8 cellular contexts compared by ENCODE assay signal in the genomic region with DNA sequence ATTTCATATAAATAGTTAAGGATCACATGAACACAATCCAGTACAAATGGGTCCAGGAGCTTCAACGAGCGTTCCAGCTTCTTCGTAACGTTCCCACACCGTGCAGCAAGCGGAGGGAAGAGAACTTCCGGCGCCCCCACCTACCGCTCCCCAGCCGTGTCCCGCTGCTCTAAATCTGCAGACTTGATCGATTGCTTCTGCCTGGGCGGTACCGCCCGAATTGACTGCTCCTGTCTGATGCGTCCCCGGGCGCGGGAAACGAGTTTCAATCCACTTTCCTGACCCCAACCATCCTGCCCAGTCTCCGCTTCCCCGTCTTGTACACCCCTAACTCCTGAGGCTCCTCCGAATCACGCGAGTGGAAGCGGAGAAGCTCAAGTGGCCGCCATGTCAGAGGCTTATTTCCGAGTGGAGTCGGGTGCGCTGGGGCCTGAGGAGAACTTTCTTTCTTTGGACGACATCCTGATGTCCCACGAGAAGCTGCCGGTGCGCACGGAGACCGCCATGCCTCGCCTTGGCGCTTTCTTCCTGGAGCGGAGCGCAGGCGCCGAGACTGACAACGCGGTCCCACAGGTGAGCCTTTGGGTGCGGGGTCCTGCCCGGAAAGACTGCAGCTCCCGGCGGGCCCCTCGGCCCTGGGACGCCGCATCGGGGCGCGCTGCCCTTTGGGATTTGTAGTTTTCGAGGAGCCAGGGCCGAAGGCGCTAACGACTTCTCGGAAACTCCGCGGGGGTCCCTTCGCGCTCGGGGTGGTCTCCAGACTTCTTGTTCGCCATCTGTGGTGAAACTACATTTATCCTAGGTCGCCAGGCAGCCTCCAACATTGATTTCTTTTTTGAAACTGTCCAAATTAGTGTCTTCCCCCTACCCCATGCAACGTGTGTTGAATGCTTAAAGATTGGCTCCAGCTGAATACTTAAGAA. TPM values are rescaled to one million over a fixed set of nuclear protein-coding genes. Genes with fewer than 3 reads are reported as not detected.
DNase-seq lines count a peak whose midpoint lies in the region; ATAC-seq, FAIRE-seq and TF ChIP-seq lines count a peak whose summit lies in the region.

GINS3 (plus strand) TSS at position 257 of the 923 bp plus-strand sequence; CDS start at position 388, 131 bp downstream.

- H3K27ac ChIP-seq in left ventricle myocardium inferior (replicated peaks), result peak within 1 kb of the TSS; percentile 89
- peak within 1 kb of the TSS; percentile 67 to 71 for H3K27ac ChIP-seq in prostate gland
- peak within 1 kb of the TSS; percentile 18 for H3K27ac ChIP-seq in urinary bladder (ENCODE audit: low read depth)

- intact Hi-C loops in left ventricle myocardium inferior (cut with micrococcal nuclease), result no loop called here
- intact Hi-C loops in prostate gland (cut with DNase I), result no loop called here

- TF ChIP-seq POLR2A in GM12892 (IDR thresholded peaks at IDR 0.05; ENCODE audit: low read depth, low read length) (peak; percentile 75), prostate gland (IDR thresholded peaks at IDR 0.05) (peak; percentile 18)

- TF ChIP-seq CTCF in left ventricle myocardium inferior (IDR thresholded peaks at IDR 0.05; ENCODE audit: borderline replicate concordance) (no peak), prostate gland (IDR thresholded peaks at IDR 0.05) (peak in 1 of 4 experiments; percentile 14)

- peaks cover 17% of the 10 kb centered on the region for H3K4me1 ChIP-seq in left ventricle myocardium inferior
- H3K4me1 ChIP-seq in prostate gland (replicated peaks), result no peaks in the 10 kb centered on the region
- H3K4me1 ChIP-seq in urinary bladder (ENCODE audit: insufficient read depth), result no peaks in the 10 kb centered on the region

- H3K4me3 ChIP-seq in left ventricle myocardium inferior (peak within 1 kb of the TSS; percentile 91), prostate gland (peak within 1 kb of the TSS; percentile 58 to 64), urinary bladder (ENCODE audit: low read depth, low read length) (peak within 1 kb of the TSS; percentile 70)

- ATAC-seq in HG02840 (IDR thresholded peaks at IDR 0.05; ENCODE audit: low FRiP score, unreplicated experiment), result peak; percentile 90

- peak; percentile 88 for DNase-seq in GM12892 (ENCODE audit: insufficient read length)
- peak; percentile 35 for DNase-seq in NCI-H1436 treated with DMSO at 0.1 percent for 48 hours (lab: John Stamatoyannopoulos, UW)
- DNase-seq in T-helper 1 cell, result peak; percentile 57 to 88 (median 75)
- peak; percentile 91 for DNase-seq in amniotic epithelial cell (ENCODE audit: low read depth)
- DNase-seq in left ventricle myocardium inferior, result peak; percentile 90
- DNase-seq in prostate gland (ENCODE audit: low spot score), result peak; percentile 82

- H3K9me3 ChIP-seq in left ventricle myocardium inferior (replicated peaks) (no peaks in the 10 kb centered on the region), prostate gland (no peaks in the 10 kb centered on the region)

- FAIRE-seq in GM12892 (lab: Jason Lieb, UNC), result peak; percentile 85

- H3K36me3 ChIP-seq in left ventricle myocardium inferior (no peaks in the 10 kb centered on the region), prostate gland (no peaks in the 10 kb centered on the region), urinary bladder (ENCODE audit: insufficient read depth) (no peaks in the 10 kb centered on the region)

- WGBS in prostate gland, result under 1% methylated on average over 65 of the region's 67 CpGs
- WGBS in urinary bladder, result under 1% methylated on average over 67 of the region's 67 CpGs

- no peaks in the 10 kb centered on the region for H3K27me3 ChIP-seq in left ventricle myocardium inferior (ENCODE audit: low read depth)
- H3K27me3 ChIP-seq in prostate gland (replicated peaks; ENCODE audit: insufficient read depth), result no peaks in the 10 kb centered on the region

RNA-seq across cellular contexts. Expression of gene GINS3, which starts in this region (rescaled TPM):
- polyA plus RNA-seq in GM12892 (2012; ENCODE audit: missing spikeins), result 12.0 TPM
- total RNA-seq in left ventricle myocardium inferior (4.7 TPM), prostate gland (1 to 10 TPM; 5.1 to 8.9 TPM), urinary bladder (6.5 TPM)
- 3.3 TPM for polyA plus RNA-seq in urinary bladder

Comparison
In these comparisons a context has a peak if more than half of its experiments do, and no peak if none do; other contexts are left out.
1. Peak in every context shown above with its lines: DNase-seq, ATAC-seq, H3K4me3 ChIP-seq and H3K27ac ChIP-seq.
2. DNase-seq: peak in every context shown above with its lines; median percentile 91 in amniotic epithelial cell; 90 in left ventricle myocardium inferior; 88 in GM12892; 82 in prostate gland; 75 in T-helper 1 cell; 35 in NCI-H1436 treated with DMSO at 0.1 percent for 48 hours.
3. H3K27ac ChIP-seq: peak in every context shown above with its lines; median percentile 89 in left ventricle myocardium inferior; 69 in prostate gland; 18 in urinary bladder.